ENCODE assay signal across 21 cellular contexts in the genomic region with DNA sequence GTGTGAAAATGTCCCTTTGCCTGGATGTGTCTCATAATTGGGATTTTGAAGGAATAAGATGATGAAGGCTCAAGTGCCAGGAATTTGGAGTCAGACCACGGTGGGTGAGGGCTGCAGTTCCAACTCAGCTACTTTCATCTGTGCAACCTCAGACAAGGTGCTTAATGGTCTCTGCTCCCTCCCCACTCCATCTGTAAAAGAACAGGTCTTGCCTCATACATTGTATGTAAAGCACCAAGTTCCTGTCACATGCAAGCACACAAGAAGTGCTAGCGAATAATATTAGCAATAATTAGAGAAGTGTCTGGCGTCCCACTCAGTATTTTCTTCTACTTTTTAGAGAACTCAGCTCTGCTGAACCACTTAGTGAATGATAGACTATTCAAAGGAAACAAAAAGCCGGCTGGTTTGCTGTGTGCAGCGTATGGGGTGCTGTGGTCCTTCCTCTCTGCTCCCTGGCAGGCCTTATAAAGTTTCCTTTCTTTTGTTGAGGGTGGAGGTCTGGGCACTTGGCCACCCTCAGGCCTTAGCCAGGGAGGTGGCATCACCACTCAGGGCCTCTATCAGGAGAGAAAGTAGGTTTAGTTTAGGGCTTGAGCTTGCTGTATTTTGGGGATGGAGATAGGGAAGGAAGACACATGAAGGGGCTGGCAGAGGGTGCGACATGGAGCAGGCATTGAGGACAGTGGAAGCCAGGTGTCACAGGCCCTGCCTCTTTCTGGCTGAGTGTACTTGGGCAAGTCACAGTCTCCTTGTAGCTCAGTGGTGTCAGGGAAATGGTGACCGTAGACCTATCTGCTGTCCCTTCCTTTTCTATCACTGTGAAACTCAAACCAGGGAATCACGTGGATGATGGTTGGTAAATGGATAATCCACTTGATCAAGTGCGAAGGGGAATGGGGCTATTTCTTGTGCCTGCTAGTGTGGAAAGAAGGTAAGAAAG. TPM values are rescaled to one million over a fixed set of nuclear protein-coding genes. Genes with fewer than 3 reads are reported as not detected.
A peak's percentile ranks its signal among the peaks of the same experiment; 100 is the strongest.
DNase-seq lines count a peak whose midpoint lies in the region; ATAC-seq and TF ChIP-seq lines count a peak whose summit lies in the region.
"Had no signal": no experiment of that assay in that cellular context is flagged by ENCODE, and none has a peak within 500 bp of the region (broad histone marks: within the 10 kb centered on the region; RNA-seq: fewer than 3 reads in every experiment).

No MANE protein-coding gene starts in this region.

- no peaks in the 10 kb centered on the region for H3K9me3 Mint-ChIP-seq in activated T-cell treated with anti-CD3 and anti-CD28 coated beads, Interleukin-2, amount 50 U/mL, for 24 hours
- H3K9me3 Mint-ChIP-seq in activated T-cell treated with anti-CD3 and anti-CD28 coated beads, Interleukin-2, amount 50 U/mL, for 72 hours: no peaks in the 10 kb centered on the region
- peaks cover 4% of the 10 kb centered on the region for H3K9me3 Mint-ChIP-seq in type B pancreatic cell
- H3K9me3 Mint-ChIP-seq: activated naive CD4-positive, alpha-beta T cell treated with anti-CD3 and anti-CD28 coated beads, Interleukin-2, amount 50 U/mL, for 24 hours had no signal

- no peak overlapping the region for H3K4me3 ChIP-seq in coronary artery
- H3K4me3 ChIP-seq in mesendoderm (ENCODE audit: low read length): no peak overlapping the region
- no peak overlapping the region for H3K4me3 ChIP-seq in right cardiac atrium (ENCODE audit: low read length)
- H3K4me3 ChIP-seq: BLaER1 had no signal

- peaks cover 93% of the 10 kb centered on the region for H3K27me3 Mint-ChIP-seq in activated T-cell treated with anti-CD3 and anti-CD28 coated beads, Interleukin-2, amount 50 U/mL, for 24 hours
- H3K27me3 Mint-ChIP-seq in activated T-cell treated with anti-CD3 and anti-CD28 coated beads, Interleukin-2, amount 50 U/mL, for 72 hours (ENCODE audit: low read depth): peaks cover 88% of the 10 kb centered on the region
- peaks cover 91% of the 10 kb centered on the region for H3K27me3 Mint-ChIP-seq in type B pancreatic cell

- no peak overlapping the region for H2BK15ac ChIP-seq in mesendoderm (replicated peaks; ENCODE audit: low read depth)

- H3K4me2 ChIP-seq in mesendoderm (ENCODE audit: low read length): no peak overlapping the region
- H3K4me2 ChIP-seq: BLaER1 had no signal

- H3K4me3 Mint-ChIP-seq in activated T-cell treated with anti-CD3 and anti-CD28 coated beads, Interleukin-2, amount 50 U/mL, for 24 hours: no peak overlapping the region
- H3K4me3 Mint-ChIP-seq in activated T-cell treated with anti-CD3 and anti-CD28 coated beads, Interleukin-2, amount 50 U/mL, for 72 hours: no peak overlapping the region
- H3K4me3 Mint-ChIP-seq in type B pancreatic cell: peak overlapping the region; percentile 60
- H3K4me3 Mint-ChIP-seq: activated naive CD4-positive, alpha-beta T cell treated with anti-CD3 and anti-CD28 coated beads, Interleukin-2, amount 50 U/mL, for 24 hours; stimulated activated memory B cell treated with anti-CD40 and anti-IgM and Interleukin-4, amounts not matched to agents 10 μg/mL and 1 μg/mL and 100 μg/mL, for 72 hours had no signal

- H3K9me3 ChIP-seq in right cardiac atrium (ENCODE audit: control insufficient read depth, low read length): no peaks in the 10 kb centered on the region
- H3K9me3 ChIP-seq: thoracic aorta had no signal

- no peak overlapping the region for H3K27ac ChIP-seq in coronary artery
- no peak overlapping the region for H3K27ac ChIP-seq in mesendoderm (ENCODE audit: low read depth, low read length)
- H3K27ac ChIP-seq in right cardiac atrium (ENCODE audit: low read length): no peak overlapping the region
- H3K27ac ChIP-seq: BLaER1, thoracic aorta had no signal

- no peak overlapping the region for H3K9ac ChIP-seq in mesendoderm (ENCODE audit: low read length)
- H3K9ac ChIP-seq: BLaER1 had no signal

- H3K27me3 ChIP-seq in mesendoderm (ENCODE audit: insufficient read depth, low read length, poor library complexity) (peaks cover 75% of the 10 kb centered on the region), right cardiac atrium (ENCODE audit: control insufficient read depth, insufficient read depth) (no peaks in the 10 kb centered on the region)

- WGBS in mesendoderm (ENCODE audit: extremely low coverage, insufficient coverage, low lambda C conversion rate): no CpG with 5 or more reads among the region's 9 CpGs
- WGBS in right cardiac atrium: 59% methylated on average over 9 of the region's 9 CpGs

- H3K79me2 ChIP-seq in mesendoderm (ENCODE audit: control insufficient read depth, insufficient read depth, low read length): no peaks in the 10 kb centered on the region

- peak; percentile 23 for DNase-seq in activated T-cell treated with anti-CD3 and anti-CD28 coated beads, Interleukin-2, amount 50 U/mL, for 24 hours
- no peak for DNase-seq in activated T-cell treated with anti-CD3 and anti-CD28 coated beads, Interleukin-2, amount 50 U/mL, for 72 hours
- DNase-seq in coronary artery (ENCODE audit: low spot score) (peak; percentile 58), mesendoderm (peak; percentile 76), type B pancreatic cell (ENCODE audit: extremely low spot score, unreplicated experiment) (no peak), DMS114 treated with DMSO at 0.1 percent for 48 hours (lab: John Stamatoyannopoulos, UW; ENCODE audit: unreplicated experiment) (no peak), NCI-H345 (lab: John Stamatoyannopoulos, UW) (no peak), right cardiac atrium (no peak)
- DNase-seq: activated CD4-positive, alpha-beta T cell treated with anti-CD3 and anti-CD28 coated beads, Interleukin-2, amount 50 U/mL, for 1 hour; cortex of kidney; NCI-H1105; SHP77 treated with DMSO at 0.1 percent for 48 hours; T-helper 1 cell had no signal

- H3K56ac ChIP-seq in mesendoderm (ENCODE audit: low read length): no peak overlapping the region

- no peak for TF ChIP-seq CTCF in coronary artery (IDR thresholded peaks at IDR 0.05)
- no peak for TF ChIP-seq CTCF in type B pancreatic cell (conservative IDR thresholded peaks at IDR 0.05)

- H3K36me3 ChIP-seq in mesendoderm (ENCODE audit: control insufficient read depth, insufficient read depth, low read length): no peaks in the 10 kb centered on the region
- H3K36me3 ChIP-seq: BLaER1, thoracic aorta had no signal

- ATAC-seq in activated T-cell treated with anti-CD3 and anti-CD28 coated beads, Interleukin-2, amount 50 U/mL, for 72 hours (replicated peaks in 1 of 2): no peak
- no peak for ATAC-seq in right cardiac atrium
- ATAC-seq: stimulated activated memory B cell treated with anti-CD40 and anti-IgM and Interleukin-4, amounts not matched to agents 10 μg/mL and 1 μg/mL and 100 μg/mL, for 72 hours had no signal

- H2BK120ac ChIP-seq in mesendoderm (ENCODE audit: low read depth, low read length): no peak overlapping the region

- H3K4me1 ChIP-seq in mesendoderm (ENCODE audit: control insufficient read depth, low read depth, low read length): peaks cover 14% of the 10 kb centered on the region
- H3K4me1 ChIP-seq in right cardiac atrium (ENCODE audit: control insufficient read depth, insufficient read depth, low read length): no peaks in the 10 kb centered on the region

- H4K8ac ChIP-seq in mesendoderm (ENCODE audit: low read depth, low read length): no peak overlapping the region

- H3K27ac Mint-ChIP-seq in activated T-cell treated with anti-CD3 and anti-CD28 coated beads, Interleukin-2, amount 50 U/mL, for 24 hours: no peak overlapping the region
- no peak overlapping the region for H3K27ac Mint-ChIP-seq in activated T-cell treated with anti-CD3 and anti-CD28 coated beads, Interleukin-2, amount 50 U/mL, for 72 hours
- peak overlapping the region; percentile 37 for H3K27ac Mint-ChIP-seq in type B pancreatic cell
- H3K27ac Mint-ChIP-seq: activated naive CD4-positive, alpha-beta T cell treated with anti-CD3 and anti-CD28 coated beads, Interleukin-2, amount 50 U/mL, for 24 hours; stimulated activated memory B cell treated with anti-CD40 and anti-IgM and Interleukin-4, amounts not matched to agents 10 μg/mL and 1 μg/mL and 100 μg/mL, for 72 hours had no signal

- H3K23ac ChIP-seq in mesendoderm (ENCODE audit: low read length): no peak overlapping the region

- peaks cover 41% of the 10 kb centered on the region for H3K4me1 Mint-ChIP-seq in activated T-cell treated with anti-CD3 and anti-CD28 coated beads, Interleukin-2, amount 50 U/mL, for 24 hours (ENCODE audit: low read depth)
- peaks cover 43% of the 10 kb centered on the region for H3K4me1 Mint-ChIP-seq in activated T-cell treated with anti-CD3 and anti-CD28 coated beads, Interleukin-2, amount 50 U/mL, for 72 hours (ENCODE audit: low read depth)
- H3K4me1 Mint-ChIP-seq in type B pancreatic cell (ENCODE audit: unreplicated experiment): peaks cover 36% of the 10 kb centered on the region

- H4K5ac ChIP-seq in mesendoderm (ENCODE audit: low read length): no peak overlapping the region

- no peaks in the 10 kb centered on the region for H3K36me3 Mint-ChIP-seq in activated T-cell treated with anti-CD3 and anti-CD28 coated beads, Interleukin-2, amount 50 U/mL, for 24 hours (ENCODE audit: low read depth)
- H3K36me3 Mint-ChIP-seq in activated T-cell treated with anti-CD3 and anti-CD28 coated beads, Interleukin-2, amount 50 U/mL, for 72 hours (ENCODE audit: insufficient read depth in 2 of 2): no peaks in the 10 kb centered on the region
- peaks cover 4% of the 10 kb centered on the region for H3K36me3 Mint-ChIP-seq in type B pancreatic cell
- H3K36me3 Mint-ChIP-seq: activated naive CD4-positive, alpha-beta T cell treated with anti-CD3 and anti-CD28 coated beads, Interleukin-2, amount 50 U/mL, for 24 hours had no signal

- no peaks in the 10 kb centered on the region for H3K79me1 ChIP-seq in mesendoderm (ENCODE audit: low read length)

- H2BK5ac ChIP-seq in mesendoderm (ENCODE audit: low read length): no peak overlapping the region

- no peak overlapping the region for H3K4ac ChIP-seq in mesendoderm (ENCODE audit: low read depth, low read length)

- intact Hi-C loops in right cardiac atrium (cut with DNase I): no loop called here

- H3K18ac ChIP-seq in mesendoderm (ENCODE audit: low read length): no peak overlapping the region

- no peak overlapping the region for H2AK5ac ChIP-seq in mesendoderm (ENCODE audit: low read length)

RNA-seq across cellular contexts. Expression of gene TBX4, which starts 6.5 kb away (rescaled TPM):
- total RNA-seq in activated T-cell treated with anti-CD3 and anti-CD28 coated beads, Interleukin-2, amount 50 U/mL, for 72 hours: not detected
- 0.06 TPM for polyA plus RNA-seq in mesendoderm (2013, experiment 1 of 2)
- polyA plus RNA-seq in mesendoderm (2013, experiment 2 of 2): 0.13 TPM
- total RNA-seq in type B pancreatic cell (ENCODE audit: low replicate concordance): 0.45 and 1.8 TPM in 2 replicates
- total RNA-seq in right cardiac atrium: not detected
- 0.11 TPM for polyA plus RNA-seq in right cardiac atrium
- total RNA-seq: fibroblast of villous mesenchyme, renal cortical epithelial cell, thoracic aorta had no signal
- polyA plus RNA-seq: neural cell had no signal

RNA-seq across cellular contexts. Expression of gene TBX2, which starts 59.1 kb away (rescaled TPM):
- total RNA-seq in activated T-cell treated with anti-CD3 and anti-CD28 coated beads, Interleukin-2, amount 50 U/mL, for 72 hours: under 1 TPM; 0.10 to 0.44 TPM
- polyA plus RNA-seq in mesendoderm (2013, experiment 1 of 2): 0.01 TPM
- polyA plus RNA-seq in mesendoderm (2013, experiment 2 of 2): 0.01 TPM
- total RNA-seq in type B pancreatic cell (ENCODE audit: low replicate concordance) (8.7 and 55.9 TPM in 2 replicates), right cardiac atrium (10 to 100 TPM in 2 of 4 donors, 1 to 10 TPM in 2; 5.9 to 12.4 (median 8.1) TPM)
- 9.5 TPM for polyA plus RNA-seq in right cardiac atrium
- polyA plus RNA-seq: keratinocyte, neural cell had no signal

Comparison
In these comparisons a context has a peak if more than half of its experiments do, and no peak if none do; other contexts are left out.
1. DNase-seq: peak in activated T-cell treated with anti-CD3 and anti-CD28 coated beads, Interleukin-2, amount 50 U/mL, for 24 hours (single experiment), coronary artery (single experiment) and mesendoderm (single experiment); none in activated T-cell treated with anti-CD3 and anti-CD28 coated beads, Interleukin-2, amount 50 U/mL, for 72 hours (0 of 2), type B pancreatic cell (single experiment), DMS114 treated with DMSO at 0.1 percent for 48 hours (single experiment), NCI-H345 (single experiment) and right cardiac atrium (0 of 3).